Comparison of ENCODE assay signal across 22 cellular contexts in genomic region chr21:37047079-37047478, GRCh38. TPM values are rescaled to one million over a fixed set of nuclear protein-coding genes. Genes with fewer than 3 reads are reported as not detected.
A peak's percentile ranks its signal among the peaks of the same experiment; 100 is the strongest.
DNase-seq lines count a peak whose midpoint lies in the region; ATAC-seq, FAIRE-seq and TF ChIP-seq lines count a peak whose summit lies in the region.
"Had no signal": no experiment of that assay in that cellular context is flagged by ENCODE, and none has a peak within 500 bp of the region (broad histone marks: within the 10 kb centered on the region; RNA-seq: fewer than 3 reads in every experiment).

No MANE protein-coding gene starts in this region.

- peak overlapping the region; percentile 13 for H4K8ac ChIP-seq in trophoblast cell (ENCODE audit: low read depth, low read length)

- H3K9ac ChIP-seq in mammary epithelial cell (ENCODE audit: insufficient read depth, low read length), result no peak overlapping the region
- H3K9ac ChIP-seq in trophoblast cell (ENCODE audit: low read length), result no peak overlapping the region

- dilution Hi-C loops in mammary epithelial cell (cut with HindIII; ENCODE audit: low sequenced_read_pairs), result no loop called here

- CTCF ChIA-PET in mammary epithelial cell (lab: Charles Lee; ENCODE audit: low non-redundant PET), result no interaction called here

- peak overlapping the region; percentile 23 for H2BK12ac ChIP-seq in trophoblast cell (ENCODE audit: low read length)

- in situ Hi-C loops in mammary epithelial cell (cut with MboI; ENCODE audit: low sequenced_read_pairs in 2 of 2), result no loop called here

- H3K79me2 ChIP-seq in mammary epithelial cell (ENCODE audit: insufficient read depth, low read length) (no peaks in the 10 kb centered on the region), trophoblast cell (ENCODE audit: control insufficient read depth, insufficient read depth, low read length, poor library complexity) (no peaks in the 10 kb centered on the region)

- no peak overlapping the region for H4K12ac ChIP-seq in trophoblast cell (ENCODE audit: low read depth, low read length)

- FAIRE-seq in H54 (lab: Jason Lieb, UNC), result no peak

- peak overlapping the region; percentile 50 for H3K27ac ChIP-seq in mammary epithelial cell (ENCODE audit: insufficient read depth, low read depth, low read length)
- no peak overlapping the region for H3K27ac ChIP-seq in trophoblast cell (ENCODE audit: low read depth, low read length)
- H3K27ac ChIP-seq in coronary artery, result no peak overlapping the region
- H3K27ac ChIP-seq: 22Rv1, brain microvascular endothelial cell, SJCRH30, upper lobe of left lung had no signal

- no TSS peak for BruUV-seq in mammary epithelial cell (replicated peaks; lab: Mats Ljungman, UMichigan)

- peak overlapping the region; percentile 89 for H2AFZ ChIP-seq in mammary epithelial cell (ENCODE audit: low read depth, low read length)
- H2AFZ ChIP-seq in trophoblast cell (ENCODE audit: insufficient read depth, low read length, poor library complexity), result peak overlapping the region; percentile 12

- H3K4ac ChIP-seq in trophoblast cell (ENCODE audit: low read depth, low read length), result no peak overlapping the region

- H3K79me1 ChIP-seq in trophoblast cell (ENCODE audit: low read length), result no peaks in the 10 kb centered on the region

- no peak for ATAC-seq in GM21447 (IDR thresholded peaks at IDR 0.05; ENCODE audit: unreplicated experiment)
- ATAC-seq: activated CD8-positive, alpha-beta T cell treated with anti-CD3 and anti-CD28 coated beads, Interleukin-2, amount 10 ng/mL, durations not matched to agents 7 days and 5 days; stimulated activated memory B cell treated with anti-CD40 and anti-IgM and Interleukin-4, amounts not matched to agents 10 μg/mL and 1 μg/mL and 100 μg/mL, for 72 hours had no signal

- H3K4me1 ChIP-seq in mammary epithelial cell (ENCODE audit: insufficient read depth, low read length) (peaks cover 13% of the 10 kb centered on the region), trophoblast cell (ENCODE audit: control insufficient read depth in 1 of 2, insufficient read depth in 2 of 2, low read length in 2 of 2) (peaks cover 0 to 8% of the 10 kb centered on the region in 2 experiments)
- H3K4me1 ChIP-seq: upper lobe of left lung had no signal

- H3K18ac ChIP-seq in trophoblast cell (ENCODE audit: low read length), result no peak overlapping the region

- intact Hi-C loops in mammary epithelial cell (cut with micrococcal nuclease), result no loop called here

- H3K9me3 ChIP-seq in mammary epithelial cell (replicated peaks; ENCODE audit: insufficient read depth, low read length) (no peaks in the 10 kb centered on the region), trophoblast cell (ENCODE audit: insufficient read depth, low read depth, low read length) (no peaks in the 10 kb centered on the region)
- H3K9me3 ChIP-seq: esophagus squamous epithelium, SJCRH30, upper lobe of left lung had no signal

- DNase-seq in NCI-H1417 (lab: John Stamatoyannopoulos, UW), result peak; percentile 17 to 73 (median 37)
- no peak for DNase-seq in NCI-H1417 treated with DMSO at 0.1 percent for 48 hours (lab: John Stamatoyannopoulos, UW)
- peak; percentile 42 for DNase-seq in M059J (ENCODE audit: low read depth)
- peak; percentile 71 for DNase-seq in mammary epithelial cell
- DNase-seq in trophoblast cell, result no peak
- DNase-seq in H54 (ENCODE audit: insufficient read length, low spot score), result no peak
- DNase-seq in coronary artery (ENCODE audit: low spot score), result no peak
- DNase-seq: activated B cell treated with CpG ODN at 0.5 μM for 24 hours; activated CD8-positive, alpha-beta T cell treated with anti-CD3 and anti-CD28 coated beads, Interleukin-2, amount 10 ng/mL, durations not matched to agents 7 days and 5 days; activated naive CD8-positive, alpha-beta T cell treated with anti-CD3 and anti-CD28 coated beads, Interleukin-2, amount 10 ng/mL, durations not matched to agents 7 days and 5 days; brain microvascular endothelial cell; DND-41; esophagus squamous epithelium; HFFc6; MV-4-11; SJCRH30; T-helper 2 cell; upper lobe of left lung had no signal

- H3K4me3 ChIP-seq in mammary epithelial cell (replicated peaks in 1 of 3; ENCODE audit: insufficient read depth in 1 of 3, low read depth in 2 of 3, low read length in 3 of 3), result no peak overlapping the region
- no peak overlapping the region for H3K4me3 ChIP-seq in trophoblast cell (ENCODE audit: low read depth, low read length)
- H3K4me3 ChIP-seq in coronary artery, result no peak overlapping the region
- H3K4me3 ChIP-seq: esophagus squamous epithelium, SJCRH30, upper lobe of left lung had no signal

- H3K4me2 ChIP-seq in mammary epithelial cell (ENCODE audit: insufficient read depth, low read depth, low read length) (no peak overlapping the region), trophoblast cell (ENCODE audit: low read length) (no peak overlapping the region)

- no peak overlapping the region for H2BK120ac ChIP-seq in trophoblast cell (ENCODE audit: insufficient read depth, low read length, poor library complexity)

- H4K91ac ChIP-seq in trophoblast cell (ENCODE audit: low read depth, low read length), result no peak overlapping the region

- H3K36me3 ChIP-seq in mammary epithelial cell (ENCODE audit: insufficient read depth, low read length), result no peaks in the 10 kb centered on the region
- no peaks in the 10 kb centered on the region for H3K36me3 ChIP-seq in trophoblast cell (ENCODE audit: control insufficient read depth in 1 of 2, insufficient read depth in 2 of 2, low read length in 2 of 2)
- H3K36me3 ChIP-seq: brain microvascular endothelial cell, esophagus squamous epithelium, SJCRH30, upper lobe of left lung had no signal

- H3K23ac ChIP-seq in trophoblast cell (ENCODE audit: low read length), result no peak overlapping the region

- H3K27me3 ChIP-seq in mammary epithelial cell (ENCODE audit: insufficient read depth, low read length) (no peaks in the 10 kb centered on the region), trophoblast cell (ENCODE audit: insufficient read depth, low read length) (no peaks in the 10 kb centered on the region)
- H3K27me3 ChIP-seq: brain microvascular endothelial cell, SJCRH30, upper lobe of left lung had no signal

- H2AK5ac ChIP-seq in trophoblast cell (ENCODE audit: low read length), result no peak overlapping the region

- TF ChIP-seq CTCF in mammary epithelial cell (conservative IDR thresholded peaks at IDR 0.05 in 1 of 2, IDR thresholded peaks at IDR 0.05 in 1 of 2; ENCODE audit: extremely low read depth in 1 of 2, insufficient read depth in 1 of 2, low read depth in 1 of 2, low read length in 2 of 2) (no peak), coronary artery (IDR thresholded peaks at IDR 0.05) (no peak)

- no peaks in the 10 kb centered on the region for H4K20me1 ChIP-seq in mammary epithelial cell (ENCODE audit: insufficient read depth, low read length)

- H3K14ac ChIP-seq in trophoblast cell (ENCODE audit: low read length), result no peak overlapping the region

- 0% methylated on average over 3 of the region's 4 CpGs for WGBS in mammary epithelial cell (ENCODE audit: low coverage, missing lambda C conversion rate)
- WGBS in trophoblast cell (ENCODE audit: extremely low coverage, insufficient coverage, insufficient read length), result no CpG with 5 or more reads among the region's 4 CpGs

- TF ChIP-seq POLR2A in H54 (IDR thresholded peaks at IDR 0.05; ENCODE audit: low read depth, low read length), result no peak

- no peak overlapping the region for H2BK5ac ChIP-seq in trophoblast cell (ENCODE audit: low read depth, low read length, poor library complexity)

RNA-seq across cellular contexts. Expression of gene PIGP, which starts 25.8 kb away (rescaled TPM):
- 46.5 and 67.0 TPM in 2 replicates for total RNA-seq in M059J (2014; rRNA removed; shearing (Covaris generic))
- total RNA-seq in mammary epithelial cell, result 10 to 100 TPM in 1 of 2 donors, 1 to 10 TPM in 1; 5.7 to 19.1 TPM
- polyA plus RNA-seq in mammary epithelial cell, result 20.4 TPM
- not detected for polyA minus RNA-seq in mammary epithelial cell
- polyA plus RNA-seq in trophoblast cell (2013), result 22.4 and 23.0 TPM in 2 replicates

RNA-seq across cellular contexts. Expression of gene TTC3, which starts 26.0 kb away (rescaled TPM):
- total RNA-seq in M059J (2014; rRNA removed; shearing (Covaris generic)), result 86.1 and 95.6 TPM in 2 replicates
- 100 to 1,000 TPM in 1 of 2 donors, 10 to 100 TPM in 1; 86.7 to 161 TPM for total RNA-seq in mammary epithelial cell
- 47.6 TPM for polyA plus RNA-seq in mammary epithelial cell
- 74.4 TPM for polyA minus RNA-seq in mammary epithelial cell
- 106 and 108 TPM in 2 replicates for polyA plus RNA-seq in trophoblast cell (2013)

RNA-seq across cellular contexts. Expression of gene RIPPLY3, which starts 40.6 kb away (rescaled TPM):
- total RNA-seq in M059J (2014; rRNA removed; shearing (Covaris generic)), result 0.62 and 0.64 TPM in 2 replicates
- total RNA-seq in mammary epithelial cell, result under 1 TPM; 0.17 to 0.54 TPM
- polyA plus RNA-seq in mammary epithelial cell, result 0.34 TPM
- polyA minus RNA-seq in mammary epithelial cell, result not detected
- 0.05 and 0.10 TPM in 2 replicates for polyA plus RNA-seq in trophoblast cell (2013)
- total RNA-seq: activated B cell treated with CpG ODN at 0.5 μM for 24 hours; activated naive CD8-positive, alpha-beta T cell treated with anti-CD3 and anti-CD28 coated beads, Interleukin-2, amount 10 ng/mL, durations not matched to agents 7 days and 5 days; HFFc6; posterior vena cava; SJCRH30 had no signal

Comparison
In these comparisons a context has a peak if more than half of its experiments do, and no peak if none do; other contexts are left out.
1. DNase-seq: peak in NCI-H1417 (3 of 3), M059J (single experiment) and mammary epithelial cell (single experiment); none in NCI-H1417 treated with DMSO at 0.1 percent for 48 hours (single experiment), trophoblast cell (0 of 2), H54 (single experiment) and coronary artery (single experiment).